In the genomic region with DNA sequence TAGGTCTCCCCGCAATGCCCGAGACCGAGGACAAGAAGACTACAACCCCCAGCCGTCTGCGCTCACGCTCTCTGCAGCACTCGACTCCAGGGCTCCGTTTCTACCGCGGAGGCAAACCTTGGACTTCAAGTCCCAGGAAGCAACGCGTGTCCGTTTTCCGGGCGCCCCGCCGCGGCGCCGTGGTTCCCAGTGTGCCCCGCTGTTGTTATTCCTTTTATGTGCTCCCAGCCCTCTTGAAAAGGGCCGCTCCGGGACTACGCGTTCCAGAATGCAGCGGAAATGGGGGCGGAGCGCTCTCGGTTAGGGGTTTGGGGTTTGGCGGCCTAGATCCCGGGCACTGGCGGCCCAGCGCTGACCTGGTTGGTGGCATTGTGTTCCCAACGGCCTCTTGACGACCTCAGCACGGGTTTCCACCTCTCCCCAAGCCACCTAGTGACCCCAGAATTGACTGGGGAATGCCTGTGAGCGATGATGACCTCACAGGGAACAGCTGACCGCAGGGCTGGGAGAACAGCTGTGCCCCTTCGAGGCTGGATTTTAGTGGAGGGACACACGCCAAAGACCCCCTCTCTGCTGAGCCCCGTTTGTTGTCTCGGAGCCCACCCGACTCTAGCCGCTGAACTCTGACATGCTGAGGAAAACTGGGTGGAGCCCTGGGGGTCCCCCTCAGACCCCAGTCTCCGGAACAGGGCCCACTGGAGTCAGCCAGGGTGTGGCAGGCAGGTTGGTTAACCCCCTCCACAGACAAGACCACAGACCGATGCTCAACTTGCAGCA, we compare ENCODE assay signal across 8 cellular contexts. TPM values are rescaled to one million over a fixed set of nuclear protein-coding genes. Genes with fewer than 3 reads are reported as not detected.
DNase-seq lines count a peak whose midpoint lies in the region; ATAC-seq, FAIRE-seq and TF ChIP-seq lines count a peak whose summit lies in the region.

No MANE protein-coding gene starts in this region.

- H3K27ac ChIP-seq in OCI-LY1 (ENCODE audit: low read depth, low read length, poor library complexity, severe bottlenecking) (peak overlapping the region; percentile 82), endothelial cell of umbilical vein (ENCODE audit: insufficient read depth, low read depth, low read length) (peak overlapping the region; percentile 81)

- peak; percentile 100 for DNase-seq in DMS 273 (lab: John Stamatoyannopoulos, UW; ENCODE audit: unreplicated experiment)
- DNase-seq in HuH-7 (ENCODE audit: low spot score): peak; percentile 100
- DNase-seq in activated T-cell treated with anti-CD3 and anti-CD28 coated beads for 1 hour (ENCODE audit: low read depth): peak; percentile 92
- peak; percentile 100 for DNase-seq in endothelial cell of umbilical vein (ENCODE audit: low read depth, low spot score)
- DNase-seq in midbrain (lab: John Stamatoyannopoulos, UW): peak; percentile 99
- DNase-seq in stimulated activated CD8-positive, alpha-beta memory T cell treated with anti-CD3 and anti-CD28 coated beads, Interleukin-15, amount 100 ng/mL, for 48 hours (ENCODE audit: low read depth in 2 of 2): peak; percentile 97

- dilution Hi-C loops in endothelial cell of umbilical vein (cut with MboI; ENCODE audit: extremely low pct_ligation_motif_present, low sequenced_read_pairs): no loop called here

- CTCF ChIA-PET in endothelial cell of umbilical vein (lab: Charles Lee): interaction anchor here (0.9 to 2.8 kb wide), 7 partner anchors 11 to 96 kb away, joined by 3 to 11 read pairs (median 4); a partner anchor contains a TSS

- H3K4me1 ChIP-seq in OCI-LY1 (ENCODE audit: insufficient read depth, low read length, severe bottlenecking) (peaks cover 41% of the 10 kb centered on the region), endothelial cell of umbilical vein (ENCODE audit: control insufficient read depth, extremely low read depth, insufficient read depth, low read length) (peaks cover 29% of the 10 kb centered on the region)

- POLR2A ChIA-PET in endothelial cell of umbilical vein (lab: Charles Lee): no interaction called here

- peaks cover 3% of the 10 kb centered on the region; the same call in 1 of the 2 replicates for H3K36me3 ChIP-seq in OCI-LY1 (ENCODE audit: insufficient read depth, low read length)
- H3K36me3 ChIP-seq in endothelial cell of umbilical vein (ENCODE audit: control insufficient read depth in 2 of 2, extremely low read depth in 1 of 2, insufficient read depth in 2 of 2, low read length in 2 of 2): peaks cover 0 to 2% of the 10 kb centered on the region in 2 experiments

- intact Hi-C loops in endothelial cell of umbilical vein (cut with micrococcal nuclease): loop anchor here (1.0 to 2.0 kb wide), 5 partner anchors 19 to 69 kb away; a partner anchor contains a TSS

- 0 out of 2 replicates have a peak, but pooled peaks cover 7% of the 10 kb centered on the region for H3F3A ChIP-seq in OCI-LY1 (ENCODE audit: insufficient read depth, low read length)

- no peaks in the 10 kb centered on the region for H3K9me2 ChIP-seq in OCI-LY1 (ENCODE audit: low read depth, low read length)

- H3K79me2 ChIP-seq in OCI-LY1 (ENCODE audit: insufficient read depth, low read length): no peaks in the 10 kb centered on the region; the same call in 1 of the 2 replicates
- H3K79me2 ChIP-seq in endothelial cell of umbilical vein (ENCODE audit: control insufficient read depth, insufficient read depth, low read length): peaks cover 31% of the 10 kb centered on the region

- H3K9me3 ChIP-seq in OCI-LY1 (ENCODE audit: low read length): no peaks in the 10 kb centered on the region
- H3K9me3 ChIP-seq in endothelial cell of umbilical vein (replicated peaks; ENCODE audit: control insufficient read depth, insufficient read depth, low read length): no peaks in the 10 kb centered on the region

- TF ChIP-seq CTCF in OCI-LY1 (IDR thresholded peaks at IDR 0.05; ENCODE audit: low read length) (no peak), endothelial cell of umbilical vein (IDR thresholded peaks at IDR 0.05; ENCODE audit: extremely low read depth in 1 of 2, insufficient read depth in 1 of 2, low read depth in 1 of 2, low read length in 2 of 2) (no peak)

- H3K27me3 ChIP-seq in OCI-LY1 (ENCODE audit: insufficient read depth, low read length) (no peaks in the 10 kb centered on the region), endothelial cell of umbilical vein (ENCODE audit: control insufficient read depth in 2 of 2, insufficient read depth in 2 of 2, low read length in 2 of 2) (no peaks in the 10 kb centered on the region)

- no peaks in the 10 kb centered on the region for H3K9me1 ChIP-seq in endothelial cell of umbilical vein (replicated peaks; ENCODE audit: control insufficient read depth, extremely low read depth, insufficient read depth, low read length)

- peak overlapping the region; percentile 90 for H3K4me3 ChIP-seq in OCI-LY1 (ENCODE audit: low read depth, low read length, poor library complexity, severe bottlenecking)
- peak overlapping the region in 2 of 3 experiments; percentile 11 to 69 for H3K4me3 ChIP-seq in endothelial cell of umbilical vein (replicated peaks in 1 of 3; ENCODE audit: insufficient read depth in 1 of 3, low read depth in 1 of 3, low read length in 3 of 3)

- H3K4me2 ChIP-seq in OCI-LY1 (ENCODE audit: low read length) (peak overlapping the region; percentile 85), endothelial cell of umbilical vein (ENCODE audit: insufficient read depth, low read length) (peak overlapping the region; percentile 44)

- H4K20me1 ChIP-seq in OCI-LY1 (ENCODE audit: insufficient read depth, low read length): no peaks in the 10 kb centered on the region
- H4K20me1 ChIP-seq in endothelial cell of umbilical vein (replicated peaks; ENCODE audit: control insufficient read depth, extremely low read depth, insufficient read depth, low read length): no peaks in the 10 kb centered on the region

- H3K9ac ChIP-seq in OCI-LY1 (ENCODE audit: low read length) (peak overlapping the region; percentile 79), endothelial cell of umbilical vein (replicated peaks; ENCODE audit: extremely low read depth, insufficient read depth, low read length) (peak overlapping the region; percentile 57)

- peak; percentile 100 for FAIRE-seq in endothelial cell of umbilical vein (lab: Jason Lieb, UNC)

- 0 out of 2 replicates have a peak overlapping the region, but pooled peaks have one; percentile 5 for H2AFZ ChIP-seq in OCI-LY1 (ENCODE audit: low read length)
- H2AFZ ChIP-seq in endothelial cell of umbilical vein (ENCODE audit: low read depth, low read length): peak overlapping the region; percentile 21

- peak; percentile 52 for TF ChIP-seq POLR2A in endothelial cell of umbilical vein (IDR thresholded peaks at IDR 0.05; ENCODE audit: low read depth, low read length)

- ATAC-seq in GM21526 (IDR thresholded peaks at IDR 0.05; ENCODE audit: low FRiP score, unreplicated experiment): peak; percentile 87

- TSS peak; percentile 86 for BruUV-seq in endothelial cell of umbilical vein (replicated peaks; lab: Mats Ljungman, UMichigan)

RNA-seq across cellular contexts. Expression of a gene that starts 0.5 kb away (rescaled TPM):
- 16.5 and 17.7 TPM in 2 replicates for total RNA-seq in endothelial cell of umbilical vein
- polyA plus RNA-seq in endothelial cell of umbilical vein: 38.2 and 38.3 TPM in 2 replicates
- polyA plus RNA-seq in endothelial cell of umbilical vein (2011; cell fraction: cytosol; rRNA removed): 29.4 and 30.9 TPM in 2 replicates
- polyA plus RNA-seq in endothelial cell of umbilical vein (2011; cell fraction: nucleus; rRNA removed): 14.6 and 17.3 TPM in 2 replicates
- 18.6 and 21.8 TPM in 2 replicates for polyA plus RNA-seq in endothelial cell of umbilical vein (2012)
- 20.5 and 26.6 TPM in 2 replicates for polyA minus RNA-seq in endothelial cell of umbilical vein
- polyA minus RNA-seq in endothelial cell of umbilical vein (2011; cell fraction: cytosol; rRNA and poly(A)+ RNA removed): 22.8 TPM
- polyA minus RNA-seq in endothelial cell of umbilical vein (2011; cell fraction: nucleus; rRNA and poly(A)+ RNA removed): 4.3 and 5.0 TPM in 2 replicates

RNA-seq across cellular contexts. Expression of a gene that starts 1.2 kb away (rescaled TPM):
- 172 and 187 TPM in 2 replicates for total RNA-seq in endothelial cell of umbilical vein
- polyA plus RNA-seq in endothelial cell of umbilical vein: 108 and 120 TPM in 2 replicates
- 61.7 and 85.5 TPM in 2 replicates for polyA plus RNA-seq in endothelial cell of umbilical vein (2011; cell fraction: cytosol; rRNA removed)
- 212 and 275 TPM in 2 replicates for polyA plus RNA-seq in endothelial cell of umbilical vein (2011; cell fraction: nucleus; rRNA removed)
- 88.3 and 96.7 TPM in 2 replicates for polyA plus RNA-seq in endothelial cell of umbilical vein (2012)
- 80.3 and 101 TPM in 2 replicates for polyA minus RNA-seq in endothelial cell of umbilical vein
- 86.0 TPM for polyA minus RNA-seq in endothelial cell of umbilical vein (2011; cell fraction: cytosol; rRNA and poly(A)+ RNA removed)
- 66.8 and 91.7 TPM in 2 replicates for polyA minus RNA-seq in endothelial cell of umbilical vein (2011; cell fraction: nucleus; rRNA and poly(A)+ RNA removed)

RNA-seq across cellular contexts. Expression of a gene that starts 9.8 kb away (rescaled TPM):
- 0.69 and 1.4 TPM in 2 replicates for total RNA-seq in endothelial cell of umbilical vein
- 0.70 and 1.1 TPM in 2 replicates for polyA plus RNA-seq in endothelial cell of umbilical vein
- polyA plus RNA-seq in endothelial cell of umbilical vein (2011; cell fraction: cytosol; rRNA removed): 0.14 and 0.16 TPM in 2 replicates
- 3.4 and 5.3 TPM in 2 replicates for polyA plus RNA-seq in endothelial cell of umbilical vein (2011; cell fraction: nucleus; rRNA removed)
- polyA plus RNA-seq in endothelial cell of umbilical vein (2012): 1.0 and 1.6 TPM in 2 replicates
- 0.34 and 0.38 TPM in 2 replicates for polyA minus RNA-seq in endothelial cell of umbilical vein
- 1.7 TPM for polyA minus RNA-seq in endothelial cell of umbilical vein (2011; cell fraction: cytosol; rRNA and poly(A)+ RNA removed)
- polyA minus RNA-seq in endothelial cell of umbilical vein (2011; cell fraction: nucleus; rRNA and poly(A)+ RNA removed): 1.1 and 1.5 TPM in 2 replicates

RNA-seq across cellular contexts. Expression of a gene that starts 22.4 kb away (rescaled TPM):
- total RNA-seq in endothelial cell of umbilical vein: 71.6 and 73.3 TPM in 2 replicates
- 113 and 137 TPM in 2 replicates for polyA plus RNA-seq in endothelial cell of umbilical vein
- 55.7 and 77.7 TPM in 2 replicates for polyA plus RNA-seq in endothelial cell of umbilical vein (2011; cell fraction: cytosol; rRNA removed)
- polyA plus RNA-seq in endothelial cell of umbilical vein (2011; cell fraction: nucleus; rRNA removed): 288 and 335 TPM in 2 replicates
- polyA plus RNA-seq in endothelial cell of umbilical vein (2012): 31.6 and 43.3 TPM in 2 replicates
- polyA minus RNA-seq in endothelial cell of umbilical vein: 35.7 and 52.0 TPM in 2 replicates
- 35.4 TPM for polyA minus RNA-seq in endothelial cell of umbilical vein (2011; cell fraction: cytosol; rRNA and poly(A)+ RNA removed)
- polyA minus RNA-seq in endothelial cell of umbilical vein (2011; cell fraction: nucleus; rRNA and poly(A)+ RNA removed): 58.6 and 76.5 TPM in 2 replicates

RNA-seq across cellular contexts. Expression of a gene that starts 25.1 kb away (rescaled TPM):
- total RNA-seq in endothelial cell of umbilical vein: 36.7 and 41.3 TPM in 2 replicates
- 45.3 and 66.0 TPM in 2 replicates for polyA plus RNA-seq in endothelial cell of umbilical vein
- polyA plus RNA-seq in endothelial cell of umbilical vein (2011; cell fraction: cytosol; rRNA removed): 22.1 and 32.3 TPM in 2 replicates
- 20.0 and 21.2 TPM in 2 replicates for polyA plus RNA-seq in endothelial cell of umbilical vein (2011; cell fraction: nucleus; rRNA removed)
- polyA plus RNA-seq in endothelial cell of umbilical vein (2012): 19.6 and 25.4 TPM in 2 replicates
- 6.5 and 13.0 TPM in 2 replicates for polyA minus RNA-seq in endothelial cell of umbilical vein
- polyA minus RNA-seq in endothelial cell of umbilical vein (2011; cell fraction: cytosol; rRNA and poly(A)+ RNA removed): 17.2 TPM
- 5.0 and 9.3 TPM in 2 replicates for polyA minus RNA-seq in endothelial cell of umbilical vein (2011; cell fraction: nucleus; rRNA and poly(A)+ RNA removed)

Comparison
In these comparisons a context has a peak if more than half of its experiments do, and no peak if none do; other contexts are left out.
1. Peak in every context shown above with its lines: DNase-seq, ATAC-seq, H3K4me3 ChIP-seq and H3K27ac ChIP-seq.